Comparison of ENCODE assay signal across 8 cellular contexts in the genomic region with DNA sequence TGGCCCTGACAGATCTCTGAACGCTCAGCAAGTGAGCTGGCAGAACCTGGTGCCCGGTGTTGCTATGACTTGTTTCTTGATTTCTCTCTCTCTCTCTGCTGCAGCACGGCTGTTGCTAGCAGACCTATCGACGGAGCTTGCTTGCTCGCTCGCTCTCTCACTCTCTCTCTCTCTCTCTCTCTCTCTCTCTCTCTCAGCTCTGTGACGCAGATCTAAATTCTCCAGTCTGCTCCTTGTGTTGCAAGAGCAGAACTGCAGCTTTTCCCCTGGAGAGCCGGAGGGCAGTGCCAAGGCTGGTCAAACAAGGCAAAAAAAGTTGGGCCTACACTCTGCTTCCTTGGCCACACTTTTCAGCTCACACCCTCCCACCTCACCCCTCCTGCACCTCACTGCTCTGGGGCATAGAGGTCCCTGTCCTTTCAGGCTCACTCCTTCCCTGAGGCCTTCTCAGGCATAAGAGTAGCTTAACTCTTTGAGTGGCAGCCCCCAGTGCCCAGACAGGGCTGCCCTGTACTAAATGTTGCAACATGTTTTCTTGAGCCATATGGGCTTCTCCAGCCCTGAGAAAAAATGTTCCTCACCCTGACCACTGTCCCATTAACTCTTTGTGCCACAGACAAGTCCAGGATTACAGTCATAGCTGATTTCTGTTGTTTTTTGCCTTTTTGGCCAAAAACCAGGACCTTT.
DNase-seq lines count a peak whose midpoint lies in the region; ATAC-seq, FAIRE-seq and TF ChIP-seq lines count a peak whose summit lies in the region.

No MANE protein-coding gene starts in this region.

- peak overlapping the region; percentile 91 for H3K4me2 ChIP-seq in HepG2 (ENCODE audit: low read depth, low read length)

- no peak for TF ChIP-seq RAD21 in HepG2 (CRISPR knock-in tag; IDR thresholded peaks at IDR 0.05)

- peak; percentile 85 for FAIRE-seq in HepG2 (lab: Jason Lieb, UNC)

- H3K27me3 ChIP-seq in CD4-positive, alpha-beta memory T cell (ENCODE audit: insufficient read depth, low read length): no peaks in the 10 kb centered on the region
- H3K27me3 ChIP-seq in MG63: no peaks in the 10 kb centered on the region
- H3K27me3 ChIP-seq in colonic mucosa: no peaks in the 10 kb centered on the region
- no peaks in the 10 kb centered on the region; a peak in 2 of 5 replicates for H3K27me3 ChIP-seq in HepG2 (ENCODE audit: control insufficient read depth in 1 of 2, insufficient read depth in 2 of 2, low read length in 2 of 2)

- peak overlapping the region; percentile 86 for H3K27ac ChIP-seq in CD4-positive, alpha-beta memory T cell (ENCODE audit: low read depth, low read length)
- H3K27ac ChIP-seq in colonic mucosa (peak overlapping the region; percentile 93), HepG2 (ENCODE audit: extremely low read length, insufficient read depth, low read length) (peak overlapping the region; percentile 31)

- peak overlapping the region; percentile 82 to 94 for H3K9ac ChIP-seq in colonic mucosa (ENCODE audit: low read depth in 2 of 2, low read length in 2 of 2)
- H3K9ac ChIP-seq in HepG2 (ENCODE audit: insufficient read depth, low read depth, low read length): peak overlapping the region; percentile 48

- no peaks in the 10 kb centered on the region for H3K9me3 ChIP-seq in CD4-positive, alpha-beta memory T cell (ENCODE audit: control insufficient read depth in 1 of 2, low read length in 2 of 2)
- no peaks in the 10 kb centered on the region for H3K9me3 ChIP-seq in MG63
- no peaks in the 10 kb centered on the region for H3K9me3 ChIP-seq in colonic mucosa
- H3K9me3 ChIP-seq in HepG2 (ENCODE audit: low read length): no peaks in the 10 kb centered on the region

- H4K20me1 ChIP-seq in HepG2 (ENCODE audit: insufficient read depth, low read length): no peaks in the 10 kb centered on the region

- DNase-seq in CD4-positive, alpha-beta memory T cell: peak; percentile 82 to 94 (median 88)
- DNase-seq in MG63 (peak; percentile 79), colonic mucosa (peak; percentile 85), HepG2 (ENCODE audit: low spot score) (peak; percentile 86), NCI-H2107 (lab: John Stamatoyannopoulos, UW) (no peak)
- DNase-seq in activated CD4-positive, alpha-beta T cell treated with anti-CD3 and anti-CD28 coated beads, Interleukin-2, amount 50 U/mL, for 1 hour: peak; percentile 71
- DNase-seq in stimulated activated CD4-positive, alpha-beta T cell treated with anti-CD3 and anti-CD28 coated beads, Interleukin-1b, Interleukin-23, amount 100 ng/mL, for 48 hours: peak; percentile 88

- CTCF ChIA-PET in CD4-positive, alpha-beta memory T cell (lab: Charles Lee; ENCODE audit: partially characterized antibody): interaction anchor here (0.9 to 15.6 kb wide), 14 partner anchors 9 to 420 kb away, joined by 3 to 494 read pairs (median 7); a partner anchor contains a TSS
- CTCF ChIA-PET in HepG2 (lab: Yijun Ruan, JAX; ENCODE audit: low intra/inter-chr PET ratio, low total read pairs): no interaction called here

- H3K9me3 Mint-ChIP-seq in CD4-positive, alpha-beta memory T cell: peaks cover 0 to 5% (median under 1%) of the 10 kb centered on the region in 8 donors

- TF ChIP-seq POLR2A in HepG2 (IDR thresholded peaks at IDR 0.05; ENCODE audit: insufficient read depth in 1 of 2, low read depth in 2 of 2, low read length in 2 of 2): no peak

- TF ChIP-seq CTCF in colonic mucosa (IDR thresholded peaks at IDR 0.05) (peak; percentile 46), HepG2 (CRISPR knock-in tag; IDR thresholded peaks at IDR 0.05) (peak; percentile 62)

- H3K36me3 ChIP-seq in CD4-positive, alpha-beta memory T cell (ENCODE audit: insufficient read depth, low read length): no peaks in the 10 kb centered on the region
- H3K36me3 ChIP-seq in MG63 (peaks cover 2% of the 10 kb centered on the region; the same call in 1 of the 2 replicates), colonic mucosa (no peaks in the 10 kb centered on the region), HepG2 (replicated peaks in 1 of 2; ENCODE audit: control insufficient read depth in 1 of 2, insufficient read depth in 2 of 2, low read length in 2 of 2) (peaks cover 0 to 10% of the 10 kb centered on the region in 2 experiments; a peak in 4 of 5 replicates)

- 19% methylated on average over 9 of the region's 9 CpGs for WGBS in HepG2 (ENCODE audit: low lambda C conversion rate)

- ATAC-seq in GM21390 (IDR thresholded peaks at IDR 0.05; ENCODE audit: unreplicated experiment) (peak; percentile 15), HepG2 (peak; percentile 64)

- peak overlapping the region; percentile 84 to 98 (median 94) for H3K4me3 Mint-ChIP-seq in CD4-positive, alpha-beta memory T cell

- peaks cover 12 to 40% of the 10 kb centered on the region in 2 donors for H3K36me3 Mint-ChIP-seq in CD4-positive, alpha-beta memory T cell

- TF ChIP-seq EP300 in HepG2 (IDR thresholded peaks at IDR 0.05; ENCODE audit: low read depth in 2 of 2, low read length in 2 of 2): peak; percentile 26 to 31; a peak in 1 of 4 replicates
- TF ChIP-seq EP300 in HepG2 (CRISPR knock-in tag; IDR thresholded peaks at IDR 0.05; ENCODE audit: borderline replicate concordance): no peak

- no TSS peak for BruUV-seq in HepG2 (replicated peaks; lab: Mats Ljungman, UMichigan)

- POLR2A ChIA-PET in CD4-positive, alpha-beta memory T cell (lab: Charles Lee; ENCODE audit: partially characterized antibody): interaction anchor here (0.9 to 17.7 kb wide), 19 partner anchors 8 to 502 kb away, joined by 3 to 374 read pairs (median 6); a partner anchor contains a TSS
- POLR2A ChIA-PET in HepG2 (lab: Yijun Ruan, JAX): interaction anchor here (1.0 kb wide), 1 partner anchor 72 kb away, joined by 3 read pairs; no protein-coding TSS in a partner anchor

- H3K4me1 ChIP-seq in CD4-positive, alpha-beta memory T cell (ENCODE audit: insufficient read depth, low read length): peaks cover 92% of the 10 kb centered on the region
- H3K4me1 ChIP-seq in colonic mucosa (peaks cover 36% of the 10 kb centered on the region), HepG2 (ENCODE audit: insufficient read depth, low read length) (peaks cover 63% of the 10 kb centered on the region)

- peak overlapping the region; percentile 23 for H2AFZ ChIP-seq in HepG2 (ENCODE audit: low read length)

- intact Hi-C loops in CD4-positive, alpha-beta memory T cell (cut with micrococcal nuclease): loop anchor here (10.0 kb wide), 1 partner anchor 421 kb away; a partner anchor contains a TSS
- intact Hi-C loops in colonic mucosa (cut with DNase I): no loop called here
- intact Hi-C loops in HepG2 (cut with micrococcal nuclease; ENCODE audit: unreplicated experiment): no loop called here

- H3K27ac Mint-ChIP-seq in CD4-positive, alpha-beta memory T cell: peak overlapping the region; percentile 95 to 100 (median 99)

- peaks cover 68 to 98% (median 86%) of the 10 kb centered on the region in 4 donors for H3K4me1 Mint-ChIP-seq in CD4-positive, alpha-beta memory T cell

- H3K79me2 ChIP-seq in HepG2 (ENCODE audit: insufficient read depth, low read length): peaks cover 36% of the 10 kb centered on the region

- peak overlapping the region in 1 of 2 donors; percentile 56 for H3K4me3 ChIP-seq in CD4-positive, alpha-beta memory T cell (ENCODE audit: low read length in 2 of 2)
- no peak overlapping the region for H3K4me3 ChIP-seq in MG63
- H3K4me3 ChIP-seq in colonic mucosa: peak overlapping the region; percentile 59
- H3K4me3 ChIP-seq in HepG2 (replicated peaks in 1 of 3; ENCODE audit: insufficient read depth in 1 of 3, low read depth in 2 of 3, low read length in 3 of 3): peak overlapping the region; percentile 32 to 62 (median 35); a peak in 5 of 6 replicates

- in situ Hi-C loops in HepG2 (cut with HindIII; ENCODE audit: extremely low pct_ligation_motif_present, low pct_unique_long_range_greater_than_20kb): no loop called here

- peaks cover 2 to 4% of the 10 kb centered on the region in 2 donors for H3K27me3 Mint-ChIP-seq in CD4-positive, alpha-beta memory T cell

TF ChIP-seq in HepG2, 621 proteins besides CTCF, POLR2A, EP300 and RAD21 (continues in another document):
- TF ChIP-seq ZNF292 (CRISPR knock-in tag; IDR thresholded peaks at IDR 0.05; ENCODE audit: borderline replicate concordance, low read depth) (peak; percentile 86; the same call in 1 of the 2 replicates), ZNF652 (CRISPR knock-in tag; IDR thresholded peaks at IDR 0.05; ENCODE audit: borderline replicate concordance, low read depth) (peak; percentile 76), ATF7-NPFF (CRISPR knock-in tag; IDR thresholded peaks at IDR 0.05; ENCODE audit: low read depth) (no peak), GABPB1 (CRISPR knock-in tag; IDR thresholded peaks at IDR 0.05) (0 out of 2 replicates have a peak, but pooled peaks have one; percentile 15), ELF1 (CRISPR knock-in tag; IDR thresholded peaks at IDR 0.05) (peak; percentile 5; the same call in 1 of the 2 replicates), FOXA3 (CRISPR knock-in tag; IDR thresholded peaks at IDR 0.05) (peak; percentile 41; the same call in 1 of the 2 replicates), ARNT2 (CRISPR knock-in tag; IDR thresholded peaks at IDR 0.05; ENCODE audit: low read depth) (no peak), TEAD3 (CRISPR knock-in tag; optimal IDR thresholded peaks at IDR 0.05; ENCODE audit: borderline replicate concordance) (peak; percentile 29), DMAP1 (CRISPR knock-in tag; IDR thresholded peaks at IDR 0.05) (peak; percentile 58; the same call in 1 of the 2 replicates)
- TF ChIP-seq, protein P1, sequence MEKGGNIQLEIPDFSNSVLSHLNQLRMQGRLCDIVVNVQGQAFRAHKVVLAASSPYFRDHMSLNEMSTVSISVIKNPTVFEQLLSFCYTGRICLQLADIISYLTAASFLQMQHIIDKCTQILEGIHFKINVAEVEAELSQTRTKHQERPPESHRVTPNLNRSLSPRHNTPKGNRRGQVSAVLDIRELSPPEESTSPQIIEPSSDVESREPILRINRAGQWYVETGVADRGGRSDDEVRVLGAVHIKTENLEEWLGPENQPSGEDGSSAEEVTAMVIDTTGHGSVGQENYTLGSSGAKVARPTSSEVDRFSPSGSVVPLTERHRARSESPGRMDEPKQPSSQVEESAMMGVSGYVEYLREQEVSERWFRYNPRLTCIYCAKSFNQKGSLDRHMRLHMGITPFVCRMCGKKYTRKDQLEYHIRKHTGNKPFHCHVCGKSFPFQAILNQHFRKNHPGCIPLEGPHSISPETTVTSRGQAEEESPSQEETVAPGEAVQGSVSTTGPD (CRISPR knock-in tag; IDR thresholded peaks at IDR 0.05): no peak
- TF ChIP-seq, protein P2, sequence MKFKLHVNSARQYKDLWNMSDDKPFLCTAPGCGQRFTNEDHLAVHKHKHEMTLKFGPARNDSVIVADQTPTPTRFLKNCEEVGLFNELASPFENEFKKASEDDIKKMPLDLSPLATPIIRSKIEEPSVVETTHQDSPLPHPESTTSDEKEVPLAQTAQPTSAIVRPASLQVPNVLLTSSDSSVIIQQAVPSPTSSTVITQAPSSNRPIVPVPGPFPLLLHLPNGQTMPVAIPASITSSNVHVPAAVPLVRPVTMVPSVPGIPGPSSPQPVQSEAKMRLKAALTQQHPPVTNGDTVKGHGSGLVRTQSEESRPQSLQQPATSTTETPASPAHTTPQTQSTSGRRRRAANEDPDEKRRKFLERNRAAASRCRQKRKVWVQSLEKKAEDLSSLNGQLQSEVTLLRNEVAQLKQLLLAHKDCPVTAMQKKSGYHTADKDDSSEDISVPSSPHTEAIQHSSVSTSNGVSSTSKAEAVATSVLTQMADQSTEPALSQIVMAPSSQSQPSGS (CRISPR knock-in tag; IDR thresholded peaks at IDR 0.05): 0 out of 2 replicates have a peak, but pooled peaks have one; percentile 32

Comparison
In these comparisons a context has a peak if more than half of its experiments do, and no peak if none do; other contexts are left out.
1. H3K27ac ChIP-seq: peak in every context shown above with its lines; median percentile 93 in colonic mucosa; 86 in CD4-positive, alpha-beta memory T cell; 31 in HepG2.